Comparison of ENCODE assay signal across 9 cellular contexts in the genomic region with DNA sequence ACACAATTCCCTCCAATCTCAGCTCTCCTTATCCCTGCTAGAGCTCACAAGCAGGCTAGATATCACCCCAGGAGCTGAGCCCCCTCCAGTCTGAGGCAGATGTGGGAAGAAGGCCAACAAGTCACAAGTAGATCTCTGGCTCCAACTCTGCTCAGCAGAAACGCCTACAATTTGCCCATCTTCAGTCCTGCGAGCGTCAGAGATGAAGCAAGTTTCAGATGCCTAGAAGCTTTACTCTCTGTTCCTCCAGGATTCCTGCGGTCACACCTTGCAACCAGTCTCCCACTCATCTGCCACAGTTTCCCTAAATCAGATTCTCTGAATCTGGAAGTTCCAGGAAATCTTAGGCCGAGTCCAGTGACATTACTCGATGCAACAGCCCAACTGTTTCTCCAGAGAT. TPM values are rescaled to one million over a fixed set of nuclear protein-coding genes. Genes with fewer than 3 reads are reported as not detected.
"Had no signal": no experiment of that assay in that cellular context is flagged by ENCODE, and none has a peak within 500 bp of the region (broad histone marks: within the 10 kb centered on the region; RNA-seq: fewer than 3 reads in every experiment).

No MANE protein-coding gene starts in this region.

RNA-seq across cellular contexts. Expression of a gene that starts 1.4 kb away (rescaled TPM):
- total RNA-seq: activated CD4-positive, alpha-beta memory T cell treated with anti-CD3 and anti-CD28 coated beads, Interleukin-2, amount 10 ng/mL, durations not matched to agents 7 days and 5 days; activated CD8-positive, alpha-beta memory T cell treated with anti-CD3 and anti-CD28 coated beads for 36 hours; activated naive CD4-positive, alpha-beta T cell treated with anti-CD3 and anti-CD28 coated beads for 36 hours; activated T-helper 17 cell treated with anti-CD3 and anti-CD28 coated beads, Interleukin-2, amount 50 U/mL, for 72 hours; LHCN-M2; M059J; SJSA1 had no signal
- polyA plus RNA-seq: IgD-negative memory B cell had no signal

RNA-seq across cellular contexts. Expression of a gene that starts 12.1 kb away (rescaled TPM):
- total RNA-seq: activated CD4-positive, alpha-beta memory T cell treated with anti-CD3 and anti-CD28 coated beads, Interleukin-2, amount 10 ng/mL, durations not matched to agents 7 days and 5 days; activated CD4-positive, alpha-beta T cell treated with anti-CD3 and anti-CD28 coated beads for 36 hours; activated CD8-positive, alpha-beta memory T cell treated with anti-CD3 and anti-CD28 coated beads for 36 hours; activated naive CD4-positive, alpha-beta T cell treated with anti-CD3 and anti-CD28 coated beads for 36 hours; activated T-helper 17 cell treated with anti-CD3 and anti-CD28 coated beads, Interleukin-2, amount 50 U/mL, for 72 hours; LHCN-M2; M059J; SJSA1 had no signal
- polyA plus RNA-seq: IgD-negative memory B cell had no signal

RNA-seq across cellular contexts. Expression of a gene that starts 15.4 kb away (rescaled TPM):
- total RNA-seq: LHCN-M2, M059J, SJSA1 had no signal
- polyA plus RNA-seq: IgD-negative memory B cell had no signal
